Comparison of ENCODE assay signal across 28 cellular contexts in genomic region chr17:33024688-33025486, GRCh38. TPM values are rescaled to one million over a fixed set of nuclear protein-coding genes. Genes with fewer than 3 reads are reported as not detected.
DNase-seq lines count a peak whose midpoint lies in the region; ATAC-seq, FAIRE-seq and TF ChIP-seq lines count a peak whose summit lies in the region.
"Had no signal": no experiment of that assay in that cellular context is flagged by ENCODE, and none has a peak within 500 bp of the region (broad histone marks: within the 10 kb centered on the region; RNA-seq: fewer than 3 reads in every experiment).

No MANE protein-coding gene starts in this region.

- H3K23ac ChIP-seq in H9 (ENCODE audit: insufficient read length, low read depth, low read length) (no peak overlapping the region), H1 (ENCODE audit: insufficient read length) (no peak overlapping the region)

- CTCF ChIA-PET in H1 (lab: Charles Lee; ENCODE audit: partially characterized antibody), result interaction anchor here (0.8 to 6.4 kb wide), 2 partner anchors 9 to 14 kb away, joined by 3 to 43 read pairs; no protein-coding TSS in a partner anchor

- no peaks in the 10 kb centered on the region; a peak in 1 of 7 replicates for H3K36me3 Mint-ChIP-seq in H9 (ENCODE audit: insufficient read depth in 1 of 3, low read depth in 3 of 3)
- H3K36me3 Mint-ChIP-seq: IgD-negative memory B cell had no signal

- DNase-seq in H9 (peak; percentile 31), H1 (ENCODE audit: low read depth in 1 of 2, low spot score in 2 of 2) (peak in 1 of 2 experiments; percentile 37), pons (ENCODE audit: low spot score) (peak; percentile 6), T-helper 9 cell (no peak)
- DNase-seq in stimulated activated naive CD8-positive, alpha-beta T cell treated with anti-CD3 and anti-CD28 coated beads, Interleukin-15, amount 100 ng/mL, for 72 hours, result no peak
- DNase-seq: CD4-positive, alpha-beta T cell; DMS79; EL; GF-D8; Karpas-422; NCI-H1092 treated with DMSO at 0.1 percent for 48 hours; NCI-H1436; NCI-H187; NCI-H2081 treated with DMSO at 0.1 percent for 48 hours; NCI-H82; NK-92 treated with Interleukin-12 subunit alpha and Interleukin-12 subunit beta, amount 100 ng/mL, for 24 hours; PC-3; SJCRH30 had no signal

- TF ChIP-seq CTCF in H9 (conservative IDR thresholded peaks at IDR 0.05), result no peak
- TF ChIP-seq CTCF in H1 (IDR thresholded peaks at IDR 0.05; ENCODE audit: control extremely low read depth in 1 of 3, insufficient read depth in 1 of 3, low read depth in 1 of 3, low read length in 3 of 3), result no peak

- no peak for FAIRE-seq in H1 (lab: Jason Lieb, UNC)
- FAIRE-seq: D721Med, GM12891 had no signal

- H4K8ac ChIP-seq in H9 (replicated peaks; ENCODE audit: insufficient read length, low read depth, low read length) (no peak overlapping the region), H1 (ENCODE audit: extremely low read depth, insufficient read depth, low read length) (no peak overlapping the region)

- no peaks in the 10 kb centered on the region for H3K9me3 ChIP-seq in BLaER1 treated with 17β-estradiol and CSF1 and Interleukin-3, amounts not matched to agents 10 nM and 100 nM (replicated peaks in 1 of 11)
- H3K9me3 ChIP-seq in H9 (ENCODE audit: control insufficient read depth, low read depth, low read length), result no peaks in the 10 kb centered on the region
- no peaks in the 10 kb centered on the region for H3K9me3 ChIP-seq in H1 (ENCODE audit: insufficient read depth in 2 of 2, low read depth in 1 of 2, low read length in 1 of 2)
- H3K9me3 ChIP-seq: HAP-1, SJCRH30 had no signal

- TF ChIP-seq EP300 in H1 (IDR thresholded peaks at IDR 0.05; ENCODE audit: borderline replicate concordance in 1 of 2, low read depth in 2 of 2, low read length in 2 of 2), result no peak

- H3K9ac ChIP-seq in BLaER1 treated with 17β-estradiol and CSF1 and Interleukin-3, amounts not matched to agents 10 nM and 100 nM, result no peak overlapping the region
- H3K9ac ChIP-seq in H9 (ENCODE audit: extremely low read depth, insufficient read length, low read length) (no peak overlapping the region), H1 (replicated peaks in 1 of 4; ENCODE audit: extremely low read depth in 1 of 4, low read depth in 3 of 4, low read length in 3 of 4) (no peak overlapping the region)

- H3K4me1 ChIP-seq in BLaER1 treated with 17β-estradiol and CSF1 and Interleukin-3, amounts not matched to agents 10 nM and 100 nM, result peaks cover 0 to 43% (median 34%) of the 10 kb centered on the region in 10 experiments; a peak in 15 of 20 replicates
- H3K4me1 ChIP-seq in H9 (ENCODE audit: insufficient read depth, low read length), result peaks cover 18% of the 10 kb centered on the region; the same call in 1 of the 2 replicates
- peaks cover 0 to 12% (median 5%) of the 10 kb centered on the region in 4 experiments; a peak in 5 of 7 replicates for H3K4me1 ChIP-seq in H1 (replicated peaks in 1 of 4; ENCODE audit: control insufficient read depth in 3 of 4, insufficient read depth in 4 of 4, low read length in 3 of 4)
- H3K4me1 ChIP-seq: HAP-1, SJCRH30 had no signal

- H2BK15ac ChIP-seq in H9 (ENCODE audit: low read depth, low read length) (no peak overlapping the region), H1 (ENCODE audit: low read length) (peak overlapping the region; percentile 20; the same call in 1 of the 2 replicates)

- H3K36me3 ChIP-seq in BLaER1 treated with 17β-estradiol and CSF1 and Interleukin-3, amounts not matched to agents 10 nM and 100 nM, result no peaks in the 10 kb centered on the region
- H3K36me3 ChIP-seq in H1 (ENCODE audit: control insufficient read depth in 2 of 4, insufficient read depth in 4 of 4, low read length in 3 of 4), result no peaks in the 10 kb centered on the region
- H3K36me3 ChIP-seq: HAP-1, SJCRH30 had no signal

- no peak overlapping the region for H3K14ac ChIP-seq in H9 (ENCODE audit: insufficient read depth, low read length)
- H3K14ac ChIP-seq in H1 (ENCODE audit: insufficient read length), result no peak overlapping the region

- H3K79me2 ChIP-seq in H9 (ENCODE audit: insufficient read depth, low read length) (no peaks in the 10 kb centered on the region), H1 (ENCODE audit: control insufficient read depth in 1 of 2, insufficient read depth in 2 of 2, low read length in 2 of 2) (no peaks in the 10 kb centered on the region)

- WGBS in H9 (ENCODE audit: extremely low coverage, insufficient read length, low lambda C conversion rate), result no CpG with 5 or more reads among the region's 3 CpGs
- WGBS in H1 (ENCODE audit: extremely low coverage in 1 of 2, insufficient coverage in 1 of 2, insufficient read length in 1 of 2, insufficient replicate concordance in 2 of 2, low coverage in 1 of 2, low lambda C conversion rate in 2 of 2, missing lambda C conversion rate in 1 of 2), 2 experiments, result 86% methylated on average over 2 of the region's 3 CpGs; no CpG with 5 or more reads in 1 of the 2 experiments

- H2AFZ ChIP-seq in H9 (ENCODE audit: low read length), result no peak overlapping the region
- H2AFZ ChIP-seq in H1 (ENCODE audit: low read length), result no peak overlapping the region

- no peak overlapping the region for H3T11ph ChIP-seq in H9 (ENCODE audit: low read length)

- H3K9me3 Mint-ChIP-seq in H9, result no peaks in the 10 kb centered on the region
- no peaks in the 10 kb centered on the region for H3K9me3 Mint-ChIP-seq in stimulated activated naive CD8-positive, alpha-beta T cell treated with anti-CD3 and anti-CD28 coated beads, Interleukin-15, amount 100 ng/mL, for 72 hours
- H3K9me3 Mint-ChIP-seq: CD4-positive, alpha-beta T cell; IgD-negative memory B cell had no signal

- H3K27me3 ChIP-seq in BLaER1 treated with 17β-estradiol and CSF1 and Interleukin-3, amounts not matched to agents 10 nM and 100 nM, result no peaks in the 10 kb centered on the region
- no peaks in the 10 kb centered on the region; the same call in 1 of the 2 replicates for H3K27me3 ChIP-seq in H9 (ENCODE audit: insufficient read depth, low read length)
- no peaks in the 10 kb centered on the region; a peak in 2 of 7 replicates for H3K27me3 ChIP-seq in H1 (replicated peaks in 1 of 4; ENCODE audit: control insufficient read depth in 3 of 4, extremely low read depth in 1 of 4, insufficient read depth in 3 of 4, low read length in 3 of 4)

- H3K23me2 ChIP-seq in H9 (ENCODE audit: insufficient read length, low read depth, low read length, poor library complexity, severe bottlenecking) (no peaks in the 10 kb centered on the region), H1 (ENCODE audit: low read depth, low read length) (no peaks in the 10 kb centered on the region; the same call in 1 of the 2 replicates)

- no peak overlapping the region for H3K56ac ChIP-seq in H9 (ENCODE audit: insufficient read length, low read depth, low read length)
- H3K56ac ChIP-seq in H1 (replicated peaks; ENCODE audit: insufficient read length, low read depth, low read length), result no peak overlapping the region

- H3K27ac Mint-ChIP-seq in H9, result peak overlapping the region in 1 of 3 experiments; percentile 82; a peak in 1 of 7 replicates
- no peak overlapping the region for H3K27ac Mint-ChIP-seq in stimulated activated naive CD8-positive, alpha-beta T cell treated with anti-CD3 and anti-CD28 coated beads, Interleukin-15, amount 100 ng/mL, for 72 hours
- H3K27ac Mint-ChIP-seq: CD4-positive, alpha-beta T cell had no signal

- H2BK120ac ChIP-seq in H9 (ENCODE audit: low read depth, low read length, poor library complexity, severe bottlenecking) (no peak overlapping the region), H1 (replicated peaks; ENCODE audit: low read depth, low read length) (no peak overlapping the region)

- no peak overlapping the region for H2BK20ac ChIP-seq in H9 (ENCODE audit: low read depth, low read length, poor library complexity, severe bottlenecking)
- no peak overlapping the region for H2BK20ac ChIP-seq in H1 (ENCODE audit: low read length)

- peak overlapping the region in 2 of 11 experiments; percentile 29 to 34; a peak in 1 of 22 replicates for H3K27ac ChIP-seq in BLaER1 treated with 17β-estradiol and CSF1 and Interleukin-3, amounts not matched to agents 10 nM and 100 nM
- H3K27ac ChIP-seq in H9 (ENCODE audit: insufficient read length, low read depth, low read length), result no peak overlapping the region
- no peak overlapping the region for H3K27ac ChIP-seq in H1 (ENCODE audit: low read depth, low read length)
- H3K27ac ChIP-seq: HL-60, SJCRH30 had no signal

- peak overlapping the region in 1 of 2 experiments; percentile 31; a peak in 1 of 5 replicates for H3K4me3 Mint-ChIP-seq in H9
- no peak overlapping the region for H3K4me3 Mint-ChIP-seq in stimulated activated naive CD8-positive, alpha-beta T cell treated with anti-CD3 and anti-CD28 coated beads, Interleukin-15, amount 100 ng/mL, for 72 hours
- H3K4me3 Mint-ChIP-seq: CD4-positive, alpha-beta T cell; IgD-negative memory B cell had no signal

- H3K4ac ChIP-seq in H9 (ENCODE audit: low read depth, low read length) (no peak overlapping the region), H1 (replicated peaks; ENCODE audit: insufficient read length, low read depth, low read length) (no peak overlapping the region)

- no peak for ATAC-seq in HG02642 (IDR thresholded peaks at IDR 0.05; ENCODE audit: poor library complexity, unreplicated experiment)
- no peak for ATAC-seq in stimulated activated naive CD8-positive, alpha-beta T cell treated with anti-CD3 and anti-CD28 coated beads, Interleukin-15, amount 100 ng/mL, for 72 hours
- ATAC-seq: PC-3, SK-N-SH treated with all-trans-retinoic acid at 6 μM for 48 hours had no signal

- H2BK12ac ChIP-seq in H9 (ENCODE audit: insufficient read length, low read depth, low read length), result no peak overlapping the region
- peak overlapping the region; percentile 4; the same call in 1 of the 2 replicates for H2BK12ac ChIP-seq in H1 (ENCODE audit: low read depth, low read length)

- no peak overlapping the region for H4K5ac ChIP-seq in H9 (ENCODE audit: insufficient read length, low read depth, low read length)
- no peak overlapping the region for H4K5ac ChIP-seq in H1 (ENCODE audit: insufficient read length, low read depth, low read length)

- H3K79me1 ChIP-seq in H9 (ENCODE audit: insufficient read depth, low read depth, low read length, poor library complexity, severe bottlenecking), result no peaks in the 10 kb centered on the region
- H3K79me1 ChIP-seq in H1 (ENCODE audit: low read depth, low read length), result no peaks in the 10 kb centered on the region

- no peak for TF ChIP-seq POLR2A in H1 (IDR thresholded peaks at IDR 0.05; ENCODE audit: control extremely low read depth in 1 of 2, low read depth in 2 of 2, low read length in 2 of 2)

- no peak overlapping the region for H3K18ac ChIP-seq in H9 (ENCODE audit: insufficient read length, low read depth, low read length)
- 0 out of 2 replicates have a peak overlapping the region, but pooled peaks have one; percentile 10 for H3K18ac ChIP-seq in H1 (ENCODE audit: extremely low read depth, low read length)

- POLR2A ChIA-PET in H1 (lab: Charles Lee; ENCODE audit: partially characterized antibody), result no interaction called here

- H4K91ac ChIP-seq in H9 (ENCODE audit: insufficient read length, low read depth, low read length) (no peak overlapping the region), H1 (replicated peaks; ENCODE audit: insufficient read length, low read length) (no peak overlapping the region)

- H2BK5ac ChIP-seq in H9 (ENCODE audit: insufficient read length, low read length) (no peak overlapping the region), H1 (ENCODE audit: low read depth, low read length) (0 out of 2 replicates have a peak overlapping the region, but pooled peaks have one; percentile 9)

- no peaks in the 10 kb centered on the region; a peak in 2 of 22 replicates for H4K20me1 ChIP-seq in BLaER1 treated with 17β-estradiol and CSF1 and Interleukin-3, amounts not matched to agents 10 nM and 100 nM
- H4K20me1 ChIP-seq in H9 (ENCODE audit: control insufficient read depth, insufficient read depth, insufficient read length) (no peaks in the 10 kb centered on the region), H1 (replicated peaks in 1 of 2; ENCODE audit: control insufficient read depth in 1 of 2, insufficient read depth in 2 of 2, low read length in 2 of 2) (no peaks in the 10 kb centered on the region)

- H2AK5ac ChIP-seq in H9 (ENCODE audit: insufficient read length, low read length) (no peak overlapping the region), H1 (ENCODE audit: low read depth, low read length) (no peak overlapping the region)

- peak overlapping the region in 8 of 11 experiments; percentile 5 to 57 (median 45); a peak in 14 of 22 replicates for H3K4me2 ChIP-seq in BLaER1 treated with 17β-estradiol and CSF1 and Interleukin-3, amounts not matched to agents 10 nM and 100 nM
- H3K4me2 ChIP-seq in H9 (ENCODE audit: insufficient read depth, insufficient read length, low read length), result peak overlapping the region; percentile 18
- peak overlapping the region in 1 of 2 experiments; percentile 18; a peak in 2 of 4 replicates for H3K4me2 ChIP-seq in H1 (ENCODE audit: insufficient read depth in 1 of 2, low read depth in 2 of 2, low read length in 2 of 2)

- peaks cover 6% of the 10 kb centered on the region for H3K27me3 Mint-ChIP-seq in H9 (ENCODE audit: low read depth)
- H3K27me3 Mint-ChIP-seq in stimulated activated naive CD8-positive, alpha-beta T cell treated with anti-CD3 and anti-CD28 coated beads, Interleukin-15, amount 100 ng/mL, for 72 hours, result no peaks in the 10 kb centered on the region

- H3K4me1 Mint-ChIP-seq in H9, result peaks cover 37 to 39% of the 10 kb centered on the region in 2 experiments
- H3K4me1 Mint-ChIP-seq in stimulated activated naive CD8-positive, alpha-beta T cell treated with anti-CD3 and anti-CD28 coated beads, Interleukin-15, amount 100 ng/mL, for 72 hours, result no peaks in the 10 kb centered on the region
- H3K4me1 Mint-ChIP-seq: IgD-negative memory B cell had no signal

- TF ChIP-seq RAD21 in H1 (IDR thresholded peaks at IDR 0.05 in 1 of 2, conservative IDR thresholded peaks at IDR 0.05 in 1 of 2; ENCODE audit: low read depth in 2 of 2, low read length in 2 of 2), result no peak

- H3K4me3 ChIP-seq in BLaER1 treated with 17β-estradiol and CSF1 and Interleukin-3, amounts not matched to agents 10 nM and 100 nM, result no peak overlapping the region
- no peak overlapping the region for H3K4me3 ChIP-seq in H1 (ENCODE audit: extremely low read depth in 1 of 4, insufficient read depth in 2 of 4, low read depth in 3 of 4, low read length in 4 of 4)
- H3K4me3 ChIP-seq: HAP-1, SJCRH30 had no signal

RNA-seq across cellular contexts. Expression of gene SPACA3, which starts 33.2 kb away (rescaled TPM):
- not detected in 2 replicates for total RNA-seq in H9 (2021)
- total RNA-seq in H1 (2021; fragmentation: NEBNext Ultra II Directional; extraction: Animal tissue kit (Norgen Biotek cat#: 25700)), result not detected in 2 replicates
- 0.11 TPM in 1 of 2 replicates, not detected in the other for polyA plus RNA-seq in H1 (2011; rRNA removed)
- polyA plus RNA-seq in H1 (2011; cell fraction: cytosol; rRNA removed), result not detected
- polyA plus RNA-seq in H1 (2011; cell fraction: nucleus; rRNA removed), result not detected
- not detected in 4 replicates for polyA plus RNA-seq in H1 (2012, experiment 1 of 2)
- not detected for polyA plus RNA-seq in H1 (2012, experiment 2 of 2)
- polyA plus RNA-seq in H1 (2013, experiment 1 of 2), result not detected
- not detected for polyA plus RNA-seq in H1 (2013, experiment 2 of 2)
- not detected in 2 replicates for polyA minus RNA-seq in H1 (2011; rRNA and poly(A)+ RNA removed)
- not detected for polyA minus RNA-seq in H1 (2011; cell fraction: cytosol; rRNA and poly(A)+ RNA removed)
- not detected for polyA minus RNA-seq in H1 (2011; cell fraction: nucleus; rRNA and poly(A)+ RNA removed)
- total RNA-seq: A172; CD4-positive, alpha-beta T cell; PC-3; SJCRH30 had no signal
- polyA plus RNA-seq: BJ had no signal

Comparison
In these comparisons a context has a peak if more than half of its experiments do, and no peak if none do; other contexts are left out.
1. DNase-seq: peak in H9 (single experiment) and pons (single experiment); none in T-helper 9 cell (single experiment) and stimulated activated naive CD8-positive, alpha-beta T cell treated with anti-CD3 and anti-CD28 coated beads, Interleukin-15, amount 100 ng/mL, for 72 hours (0 of 2).